ENCODE assay signal across 8 cellular contexts in the genomic region with DNA sequence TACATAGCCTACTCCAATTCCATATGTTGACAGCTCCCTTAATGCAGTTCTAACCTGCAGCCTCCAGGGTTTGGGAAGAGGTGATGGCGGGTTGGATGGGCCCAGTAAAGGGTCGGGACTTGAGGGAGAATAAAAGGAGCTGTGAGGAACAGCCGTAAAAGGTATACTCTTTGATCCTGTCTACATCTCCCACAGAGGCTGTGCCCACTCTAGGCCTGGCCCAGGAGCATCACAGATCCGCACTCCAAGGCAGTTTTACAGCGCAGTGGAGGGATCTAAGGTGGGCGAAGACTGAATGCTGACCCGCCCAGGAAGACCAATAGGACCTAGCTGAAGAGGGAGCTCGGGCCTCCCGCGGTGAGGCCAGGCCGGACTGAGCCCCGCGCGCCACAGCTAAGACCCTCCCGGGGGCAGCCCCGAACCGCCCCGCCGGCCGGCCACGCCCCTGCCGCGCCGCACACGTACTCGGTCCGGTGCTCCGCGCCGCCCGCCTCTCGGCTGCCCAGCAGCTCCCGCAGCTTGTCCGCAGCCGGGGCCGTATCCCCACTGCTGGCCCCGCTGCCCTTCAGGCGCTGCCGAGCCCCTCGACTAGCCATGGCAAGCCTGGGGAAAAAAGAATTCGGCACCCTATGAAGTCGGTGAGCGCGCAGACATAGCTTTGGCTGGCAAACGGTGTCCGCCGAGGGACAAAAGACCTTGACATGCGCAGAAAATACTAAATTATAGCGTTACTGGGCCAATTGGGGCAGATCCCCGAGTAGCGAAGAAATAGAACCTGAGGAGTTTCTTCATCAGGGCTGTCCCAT. TPM values are rescaled to one million over a fixed set of nuclear protein-coding genes. Genes with fewer than 3 reads are reported as not detected.
DNase-seq lines count a peak whose midpoint lies in the region; ATAC-seq and TF ChIP-seq lines count a peak whose summit lies in the region.

Gene ALG9 (minus strand): TSS at position 695 of the 806 bp plus-strand sequence. CDS start 99 bp downstream, at position 596.

- H3K36me3 Mint-ChIP-seq in neural progenitor cell: peaks cover 17% of the 10 kb centered on the region

- H3K9me3 Mint-ChIP-seq in neural progenitor cell: no peaks in the 10 kb centered on the region

- TF ChIP-seq CTCF in RWPE2 (IDR thresholded peaks at IDR 0.05; ENCODE audit: poor library complexity, severe bottlenecking) (peak; percentile 23), foreskin fibroblast (IDR thresholded peaks at IDR 0.05; ENCODE audit: low read depth, low read length) (peak; percentile 18), neural progenitor cell (IDR thresholded peaks at IDR 0.05) (peak; percentile 35)

- peaks cover 7% of the 10 kb centered on the region for H3K79me2 ChIP-seq in neural progenitor cell (ENCODE audit: low read depth)

- H3K27me3 ChIP-seq in RWPE2 (ENCODE audit: insufficient read depth, poor library complexity, severe bottlenecking) (no peaks in the 10 kb centered on the region), neural progenitor cell (no peaks in the 10 kb centered on the region), subcutaneous abdominal adipose tissue (ENCODE audit: control insufficient read depth in 5 of 5, insufficient read depth in 4 of 5, low read length in 5 of 5) (no peaks in the 10 kb centered on the region)

- H3K4me2 ChIP-seq in neural progenitor cell: peak within 1 kb of the TSS; percentile 86

- H3K9me3 ChIP-seq in KOPT-K1 (ENCODE audit: insufficient read depth, low read length, poor library complexity, severe bottlenecking): no peaks in the 10 kb centered on the region
- no peaks in the 10 kb centered on the region for H3K9me3 ChIP-seq in RWPE2 (ENCODE audit: severe bottlenecking)
- H3K9me3 ChIP-seq in neural progenitor cell (ENCODE audit: low read depth): no peaks in the 10 kb centered on the region
- no peaks in the 10 kb centered on the region for H3K9me3 ChIP-seq in subcutaneous abdominal adipose tissue (ENCODE audit: control insufficient read depth in 5 of 5, low read length in 5 of 5)

- peaks cover 5% of the 10 kb centered on the region for H3K27me3 Mint-ChIP-seq in neural progenitor cell (ENCODE audit: insufficient read depth, low read depth)

- H3K36me3 ChIP-seq in KOPT-K1 (ENCODE audit: insufficient read depth, low read length) (peaks cover 41% of the 10 kb centered on the region), RWPE2 (ENCODE audit: low read depth) (peaks cover 34% of the 10 kb centered on the region), neural progenitor cell (peaks cover 7% of the 10 kb centered on the region), subcutaneous abdominal adipose tissue (ENCODE audit: control insufficient read depth in 5 of 5, insufficient read depth in 5 of 5, low read length in 5 of 5) (peaks cover 19 to 37% (median 25%) of the 10 kb centered on the region in 5 donors)

- H3F3A ChIP-seq in neural progenitor cell (ENCODE audit: low read depth): peaks cover 18% of the 10 kb centered on the region

- peak; percentile 80 for DNase-seq in EH (ENCODE audit: low read depth)
- DNase-seq in RWPE2 (ENCODE audit: low spot score): peak; percentile 69
- peak; percentile 95 for DNase-seq in activated effector memory CD4-positive, alpha-beta T cell treated with anti-CD3 and anti-CD28 coated beads, Interleukin-2, amount 50 U/mL, for 16 hours
- DNase-seq in foreskin fibroblast: peak; percentile 86 to 94
- peak; percentile 88 for DNase-seq in neural progenitor cell (ENCODE audit: low spot score)

- H3K4me3 ChIP-seq in RWPE2 (ENCODE audit: severe bottlenecking): peak within 1 kb of the TSS; percentile 80
- H3K4me3 ChIP-seq in foreskin fibroblast (ENCODE audit: low read depth in 1 of 2, low read length in 2 of 2): peak within 1 kb of the TSS; percentile 65 to 87
- H3K4me3 ChIP-seq in neural progenitor cell: peak within 1 kb of the TSS; percentile 85
- H3K4me3 ChIP-seq in subcutaneous abdominal adipose tissue (ENCODE audit: low read depth in 1 of 5, low read length in 5 of 5): peak within 1 kb of the TSS; percentile 81 to 98 (median 95)

- H4K20me1 ChIP-seq in neural progenitor cell (ENCODE audit: low read depth): no peaks in the 10 kb centered on the region

- peak; percentile 90 for ATAC-seq in GM21737 (IDR thresholded peaks at IDR 0.05; ENCODE audit: unreplicated experiment)
- ATAC-seq in RWPE2 (ENCODE audit: low read depth): peak; percentile 87

- peak within 1 kb of the TSS; percentile 80 for H2AFZ ChIP-seq in neural progenitor cell (replicated peaks)

- peak within 1 kb of the TSS; percentile 96 for H3K4me3 Mint-ChIP-seq in neural progenitor cell

- peak within 1 kb of the TSS; percentile 88 for H3K27ac Mint-ChIP-seq in neural progenitor cell

- peaks cover 15% of the 10 kb centered on the region for H3K4me1 Mint-ChIP-seq in neural progenitor cell

- peaks cover 3% of the 10 kb centered on the region for H3K4me1 ChIP-seq in RWPE2 (ENCODE audit: insufficient read depth, poor library complexity, severe bottlenecking)
- no peaks in the 10 kb centered on the region for H3K4me1 ChIP-seq in neural progenitor cell
- H3K4me1 ChIP-seq in subcutaneous abdominal adipose tissue (ENCODE audit: control insufficient read depth in 5 of 5, insufficient read depth in 5 of 5, low read length in 5 of 5): peaks cover 3 to 20% (median 16%) of the 10 kb centered on the region in 5 donors

- peak within 1 kb of the TSS; percentile 49 for H3K9ac ChIP-seq in neural progenitor cell
- peak within 1 kb of the TSS; percentile 82 to 93 (median 84) for H3K9ac ChIP-seq in subcutaneous abdominal adipose tissue (ENCODE audit: low read length in 5 of 5)

- H3K27ac ChIP-seq in KOPT-K1 (ENCODE audit: low read depth, low read length, poor library complexity, severe bottlenecking) (peak within 1 kb of the TSS; percentile 66), RWPE2 (ENCODE audit: poor library complexity, severe bottlenecking) (peak within 1 kb of the TSS; percentile 61), neural progenitor cell (peak within 1 kb of the TSS; percentile 60), subcutaneous abdominal adipose tissue (ENCODE audit: low read depth, low read length) (peak within 1 kb of the TSS; percentile 85)

RNA-seq across cellular contexts. Expression of gene ALG9, which starts in this region (rescaled TPM):
- total RNA-seq in neural progenitor cell (ENCODE audit: low replicate concordance): 36.9 and 39.5 TPM in 2 replicates

Comparison
In these comparisons a context has a peak if more than half of its experiments do, and no peak if none do; other contexts are left out.
1. Peak in every context shown above with its lines: DNase-seq, ATAC-seq, H3K4me3 ChIP-seq and H3K27ac ChIP-seq.